In genomic region chr1:115771847-115772457, GRCh38 we compare ENCODE assay signal across 10 cellular contexts. TPM values are rescaled to one million over a fixed set of nuclear protein-coding genes. Genes with fewer than 3 reads are reported as not detected.
DNase-seq lines count a peak whose midpoint lies in the region; ATAC-seq and TF ChIP-seq lines count a peak whose summit lies in the region.
"Had no signal": no experiment of that assay in that cellular context is flagged by ENCODE, and none has a peak within 500 bp of the region (broad histone marks: within the 10 kb centered on the region; RNA-seq: fewer than 3 reads in every experiment).

No MANE protein-coding gene starts in this region.

- ATAC-seq in GM21786 (IDR thresholded peaks at IDR 0.05; ENCODE audit: unreplicated experiment), result peak; percentile 96

- 29% methylated on average over 10 of the region's 10 CpGs for WGBS in smooth muscle cell (ENCODE audit: low lambda C conversion rate)

- CTCF ChIA-PET in MCF 10A (lab: Yijun Ruan, JAX), result interaction anchor here (0.7 to 4.0 kb wide), 32 partner anchors 9 to 633 kb away, joined by 3 to 39 read pairs (median 4); no protein-coding TSS in a partner anchor

- H3K4me3 Mint-ChIP-seq in MCF 10A (ENCODE audit: unreplicated experiment), result no peak overlapping the region
- H3K4me3 Mint-ChIP-seq: naive B cell had no signal

- H3K36me3 ChIP-seq in iPS-20b (ENCODE audit: insufficient read depth, low read depth, low read length) (no peaks in the 10 kb centered on the region), smooth muscle cell (ENCODE audit: low read depth) (no peaks in the 10 kb centered on the region)

- peak overlapping the region; percentile 49 for H3K27ac Mint-ChIP-seq in MCF 10A (ENCODE audit: low read depth, unreplicated experiment)
- H3K27ac Mint-ChIP-seq: CD4-positive, CD25-positive, alpha-beta regulatory T cell had no signal

- POLR2A ChIA-PET in MCF 10A (lab: Yijun Ruan, JAX), result interaction anchor here (0.6 to 5.6 kb wide), 9 partner anchors 11 to 470 kb away, joined by 3 to 64 read pairs (median 5); no protein-coding TSS in a partner anchor

- peak; percentile 92 for TF ChIP-seq RAD21 in Ishikawa (IDR thresholded peaks at IDR 0.05; ENCODE audit: low read depth)

- peak overlapping the region; percentile 92 for H2AFZ ChIP-seq in smooth muscle cell (ENCODE audit: low read depth)

- H3K4me3 ChIP-seq in iPS-20b (ENCODE audit: low read length), result peak overlapping the region; percentile 54; the same call in 1 of the 2 replicates
- peak overlapping the region; percentile 11 for H3K4me3 ChIP-seq in smooth muscle cell

- H3K4me1 Mint-ChIP-seq in MCF 10A (ENCODE audit: insufficient read depth, unreplicated experiment), result peaks cover 16% of the 10 kb centered on the region
- H3K4me1 Mint-ChIP-seq: CD4-positive, CD25-positive, alpha-beta regulatory T cell; naive B cell had no signal

- BruUV-seq in MCF 10A (replicated peaks; lab: Mats Ljungman, UMichigan), result no TSS peak

- peaks cover 6% of the 10 kb centered on the region; the same call in 1 of the 2 replicates for H3K4me1 ChIP-seq in iPS-20b (ENCODE audit: insufficient read depth, low read length)
- peaks cover 5% of the 10 kb centered on the region for H3K4me1 ChIP-seq in smooth muscle cell (ENCODE audit: low read depth)

- intact Hi-C loops in MCF 10A (cut with micrococcal nuclease), result loop anchor here (1.0 to 5.0 kb wide), 3 partner anchors 55 to 635 kb away; no protein-coding TSS in a partner anchor

- H3K9me3 Mint-ChIP-seq in MCF 10A (ENCODE audit: unreplicated experiment), result no peaks in the 10 kb centered on the region
- H3K9me3 Mint-ChIP-seq: naive B cell had no signal

- peak overlapping the region; percentile 79 for H3K4me2 ChIP-seq in smooth muscle cell

- H3K9me3 ChIP-seq in iPS-20b (ENCODE audit: insufficient read depth, low read depth, low read length) (no peaks in the 10 kb centered on the region), smooth muscle cell (replicated peaks; ENCODE audit: low read depth) (no peaks in the 10 kb centered on the region)

- TF ChIP-seq EP300 in Ishikawa (IDR thresholded peaks at IDR 0.05; ENCODE audit: borderline replicate concordance), result no peak

- no peaks in the 10 kb centered on the region for H4K20me1 ChIP-seq in smooth muscle cell (ENCODE audit: low read depth)

- peak overlapping the region; percentile 42; the same call in 1 of the 2 replicates for H3K9ac ChIP-seq in iPS-20b (ENCODE audit: low read depth, low read length)
- H3K9ac ChIP-seq in smooth muscle cell (ENCODE audit: low read depth), result peak overlapping the region; percentile 69

- no peaks in the 10 kb centered on the region for H3K27me3 ChIP-seq in iPS-20b (ENCODE audit: insufficient read depth, low read length)
- H3K27me3 ChIP-seq in smooth muscle cell (ENCODE audit: low read depth), result no peaks in the 10 kb centered on the region

- no peaks in the 10 kb centered on the region for H3K79me2 ChIP-seq in smooth muscle cell (ENCODE audit: low read depth)

- peak; percentile 11 for DNase-seq in activated CD4-positive, alpha-beta T cell treated with anti-CD3 and anti-CD28 coated beads for 48 hours
- no peak for DNase-seq in activated CD4-positive, alpha-beta T cell treated with anti-CD3 and anti-CD28 coated beads for 4 hours
- DNase-seq in NOMO-1 (lab: John Stamatoyannopoulos, UW; ENCODE audit: unreplicated experiment in 2 of 2) (peak; percentile 62 to 85), MCF 10A (ENCODE audit: unreplicated experiment) (peak; percentile 94), smooth muscle cell (lab: John Stamatoyannopoulos, UW; ENCODE audit: unreplicated experiment) (no peak)
- DNase-seq: naive B cell had no signal

- H3F3A ChIP-seq in smooth muscle cell (ENCODE audit: low read depth), result no peaks in the 10 kb centered on the region

- H3K36me3 Mint-ChIP-seq in MCF 10A (ENCODE audit: insufficient read depth, unreplicated experiment), result no peaks in the 10 kb centered on the region
- H3K36me3 Mint-ChIP-seq: CD4-positive, CD25-positive, alpha-beta regulatory T cell; naive B cell had no signal

- H3K27ac ChIP-seq in iPS-20b (ENCODE audit: low read length) (no peak overlapping the region), smooth muscle cell (ENCODE audit: low read depth) (peak overlapping the region; percentile 85)

- no peaks in the 10 kb centered on the region for H3K27me3 Mint-ChIP-seq in MCF 10A (ENCODE audit: insufficient read depth, unreplicated experiment)

- peak; percentile 70 for TF ChIP-seq CTCF in MCF 10A (IDR thresholded peaks at IDR 0.05; ENCODE audit: unreplicated experiment)
- peak; percentile 68 for TF ChIP-seq CTCF in smooth muscle cell (IDR thresholded peaks at IDR 0.05; ENCODE audit: borderline replicate concordance, insufficient read depth, poor library complexity, severe bottlenecking)

TF ChIP-seq in Ishikawa, 13 proteins besides CTCF, POLR2A, EP300 and RAD21:
- TF ChIP-seq USF1 (IDR thresholded peaks at IDR 0.05) (no peak), EGR1 (IDR thresholded peaks at IDR 0.05) (no peak), MAX (IDR thresholded peaks at IDR 0.05) (no peak), NFIC (IDR thresholded peaks at IDR 0.05) (no peak), TAF1 (IDR thresholded peaks at IDR 0.05; ENCODE audit: low read depth) (no peak), TEAD4 (IDR thresholded peaks at IDR 0.05) (no peak), ZBTB7A (IDR thresholded peaks at IDR 0.05; ENCODE audit: low read depth) (no peak), YY1 (IDR thresholded peaks at IDR 0.05; ENCODE audit: low read depth) (no peak), REST (IDR thresholded peaks at IDR 0.05; ENCODE audit: low read depth) (no peak), CEBPB (IDR thresholded peaks at IDR 0.05) (no peak), TCF12 (IDR thresholded peaks at IDR 0.05; ENCODE audit: low read depth) (no peak), CREB1 (IDR thresholded peaks at IDR 0.05; ENCODE audit: low read depth) (no peak), FOXM1 (IDR thresholded peaks at IDR 0.05; ENCODE audit: borderline replicate concordance, low read depth) (no peak)

RNA-seq across cellular contexts. Expression of gene CASQ2, which starts 3.4 kb away (rescaled TPM):
- total RNA-seq in MCF 10A (2022) (not detected in 2 replicates), smooth muscle cell (not detected in 2 replicates)
- polyA plus RNA-seq in smooth muscle cell, result not detected in 2 replicates
- total RNA-seq: CD4-positive, CD25-positive, alpha-beta regulatory T cell had no signal
- polyA plus RNA-seq: CD4-positive, CD25-positive, alpha-beta regulatory T cell had no signal

Comparison
In these comparisons a context has a peak if more than half of its experiments do, and no peak if none do; other contexts are left out.
1. DNase-seq: peak in activated CD4-positive, alpha-beta T cell treated with anti-CD3 and anti-CD28 coated beads for 48 hours (single experiment), NOMO-1 (2 of 2) and MCF 10A (single experiment); none in activated CD4-positive, alpha-beta T cell treated with anti-CD3 and anti-CD28 coated beads for 4 hours (0 of 2) and smooth muscle cell (single experiment).